ENCODE assay signal across 28 cellular contexts in genomic region chr2:49165662-49166061, GRCh38. TPM values are rescaled to one million over a fixed set of nuclear protein-coding genes. Genes with fewer than 3 reads are reported as not detected.
"Had no signal": no experiment of that assay in that cellular context is flagged by ENCODE, and none has a peak within 500 bp of the region (broad histone marks: within the 10 kb centered on the region; RNA-seq: fewer than 3 reads in every experiment).

No MANE protein-coding gene starts in this region.

- H3K27me3 Mint-ChIP-seq: naive thymus-derived CD4-positive, alpha-beta T cell; progenitor cell of endocrine pancreas had no signal

- H3K36me3 ChIP-seq: heart left ventricle, neutrophil, ovary, stomach had no signal

- H3K9me3 ChIP-seq: neutrophil, ovary had no signal

- H3K27ac ChIP-seq: heart left ventricle, neutrophil, ovary, stomach had no signal

- ATAC-seq: esophagus mucosa; heart left ventricle; naive thymus-derived CD4-positive, alpha-beta T cell; right cardiac atrium had no signal

- H3K4me3 Mint-ChIP-seq: naive thymus-derived CD4-positive, alpha-beta T cell; nephron progenitor cell had no signal

- H3K4me1 Mint-ChIP-seq: naive thymus-derived CD4-positive, alpha-beta T cell; nephron progenitor cell had no signal

- H3K27me3 ChIP-seq: dorsolateral prefrontal cortex, heart left ventricle, neutrophil, ovary, stomach had no signal

- FAIRE-seq: endometrium, frontal cortex, islet of Langerhans, small intestine had no signal

- H3K4me1 ChIP-seq: heart left ventricle, stomach had no signal

- H3K4me3 ChIP-seq: dorsolateral prefrontal cortex, heart left ventricle, ovary, stomach had no signal

- DNase-seq: cortex of kidney; effector CD8-positive, alpha-beta T cell; heart left ventricle; kidney glomerular epithelial cell; mesendoderm; naive thymus-derived CD4-positive, alpha-beta T cell; nephron progenitor cell; ovary; right cardiac atrium; small intestine; stimulated activated CD4-positive, alpha-beta T cell treated with anti-CD3 and anti-CD28 coated beads, Interleukin-12 subunit alpha, Interleukin-12 subunit beta, amount 100 ng/mL, for 4 hours; stimulated activated naive CD4-positive, alpha-beta T cell; stomach; substantia nigra; trophoblast cell had no signal

- H3K27ac Mint-ChIP-seq: naive thymus-derived CD4-positive, alpha-beta T cell; nephron progenitor cell; progenitor cell of endocrine pancreas had no signal

RNA-seq across cellular contexts. Expression of gene FSHR, which starts 11.3 kb away (rescaled TPM):
- total RNA-seq: esophagus mucosa; fibroblast of lung; frontal cortex; glomerular endothelial cell; liver; lung microvascular endothelial cell; naive thymus-derived CD4-positive, alpha-beta T cell; stomach had no signal
- polyA plus RNA-seq: fibroblast of lung; heart left ventricle; liver; naive thymus-derived CD4-positive, alpha-beta T cell; small intestine; stomach; thymus; urinary bladder had no signal
